Comparison of ENCODE assay signal across 8 cellular contexts in the genomic region with DNA sequence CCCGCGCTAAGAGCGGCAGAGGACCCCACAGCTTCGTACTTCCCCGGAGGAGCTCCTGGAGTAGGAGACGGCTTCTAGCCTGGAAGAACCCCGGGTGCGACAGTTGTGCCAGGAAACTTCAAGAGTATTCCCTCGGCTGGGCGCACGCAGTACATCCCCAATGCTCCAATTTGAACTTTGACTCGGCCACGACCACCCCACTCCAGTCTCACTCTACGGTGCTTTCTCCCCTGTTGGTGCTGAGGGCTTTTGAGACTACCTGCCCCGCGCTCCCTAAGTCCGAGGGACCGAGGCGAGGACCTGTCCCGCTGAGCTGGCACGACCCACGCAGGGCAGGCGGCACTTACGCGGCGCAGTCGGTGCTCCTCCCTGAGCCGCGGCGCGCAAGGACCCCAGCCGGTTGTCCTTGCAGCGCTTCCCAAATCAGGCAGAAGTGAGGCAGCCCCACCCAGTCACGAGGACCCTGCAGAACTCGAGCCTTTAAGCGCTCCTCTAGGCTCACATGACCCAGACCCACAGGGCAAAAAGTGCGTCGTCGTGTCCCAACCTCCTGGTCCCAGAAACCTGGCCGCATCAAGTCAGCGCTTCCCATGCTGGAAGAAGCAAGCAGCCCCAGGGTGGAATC. TPM values are rescaled to one million over a fixed set of nuclear protein-coding genes. Genes with fewer than 3 reads are reported as not detected.
DNase-seq lines count a peak whose midpoint lies in the region; ATAC-seq and TF ChIP-seq lines count a peak whose summit lies in the region.

A gene (minus strand): TSS at position 456 of the 625 bp plus-strand sequence. CDS start 25,476 bp downstream, outside the sequence.

- intact Hi-C loops in natural killer cell (cut with micrococcal nuclease) = no loop called here

- H3K27me3 Mint-ChIP-seq in natural killer cell (ENCODE audit: low read depth in 2 of 2) (peaks cover 43 to 73% of the 10 kb centered on the region in 2 donors), HFFc6 (ENCODE audit: insufficient read depth) (peaks cover 17% of the 10 kb centered on the region), T-helper 17 cell (peaks cover 26% of the 10 kb centered on the region)

- no peaks in the 10 kb centered on the region for H3K9me3 ChIP-seq in T-helper 17 cell (ENCODE audit: control insufficient read depth, low read length, poor library complexity, severe bottlenecking)

- H3K4me1 Mint-ChIP-seq in natural killer cell (peaks cover 0 to 7% of the 10 kb centered on the region in 2 donors), HFFc6 (ENCODE audit: low read depth) (no peaks in the 10 kb centered on the region; the same call in 1 of the 2 replicates), T-helper 17 cell (no peaks in the 10 kb centered on the region)

- peak within 1 kb of the TSS; percentile 93 for H3K4me3 ChIP-seq in Jurkat, Clone E6-1 (ENCODE audit: low read length)
- peak within 1 kb of the TSS; percentile 40 for H3K4me3 ChIP-seq in fibroblast of villous mesenchyme (ENCODE audit: low read depth, low read length)

- H3K9me3 Mint-ChIP-seq in natural killer cell (no peaks in the 10 kb centered on the region), HFFc6 (no peaks in the 10 kb centered on the region; the same call in 1 of the 2 replicates)

- no peak for TF ChIP-seq CTCF in fibroblast of villous mesenchyme (IDR thresholded peaks at IDR 0.05; ENCODE audit: insufficient read depth, low read depth, low read length)
- TF ChIP-seq CTCF in natural killer cell (IDR thresholded peaks at IDR 0.05) = no peak
- TF ChIP-seq CTCF in HFFc6 (IDR thresholded peaks at IDR 0.05) = no peak

- H3K27ac Mint-ChIP-seq in natural killer cell = no peak within 1 kb of the TSS
- no peak within 1 kb of the TSS for H3K27ac Mint-ChIP-seq in HFFc6
- no peak within 1 kb of the TSS for H3K27ac Mint-ChIP-seq in T-helper 17 cell

- DNase-seq in Jurkat, Clone E6-1 (ENCODE audit: low read depth, low spot score) = peak; percentile 88
- DNase-seq in RKO (ENCODE audit: low spot score) = peak; percentile 86
- no peak for DNase-seq in fibroblast of villous mesenchyme (ENCODE audit: low read depth)
- no peak for DNase-seq in natural killer cell
- no peak for DNase-seq in HFFc6
- DNase-seq in T-helper 17 cell = no peak
- DNase-seq in cortex of kidney (lab: John Stamatoyannopoulos, UW) = no peak
- DNase-seq in GM19238 (ENCODE audit: insufficient read length, low spot score) = no peak

- H3K4me3 Mint-ChIP-seq in natural killer cell (peak within 1 kb of the TSS; percentile 25), HFFc6 (no peak within 1 kb of the TSS; the same call in 1 of the 2 replicates), T-helper 17 cell (no peak within 1 kb of the TSS)

- H3K36me3 Mint-ChIP-seq in natural killer cell (no peaks in the 10 kb centered on the region), HFFc6 (ENCODE audit: low read depth) (no peaks in the 10 kb centered on the region), T-helper 17 cell (ENCODE audit: low read depth) (peaks cover 4% of the 10 kb centered on the region)

- ATAC-seq in natural killer cell (peak in 1 of 3 donors; percentile 17), T-helper 17 cell (no peak)

RNA-seq across cellular contexts. Expression of the gene that starts here (rescaled TPM):
- 40.4 TPM for polyA plus RNA-seq in Jurkat, Clone E6-1 (2012; ENCODE audit: insufficient read depth, insufficient read length)
- total RNA-seq in fibroblast of villous mesenchyme (not detected in 2 replicates), natural killer cell (10 to 100 TPM in 1 of 3 donors, 1 to 10 TPM in 2; 4.9 to 11.6 (median 9.8) TPM), T-helper 17 cell (1 to 10 TPM; 4.4 to 6.0 TPM)
- not detected for total RNA-seq in HFFc6 (2021; fragmentation: NEBNext Ultra II Directional; extraction: Animal tissue kit (Norgen Biotek cat#: 25700))

Comparison
In these comparisons a context has a peak if more than half of its experiments do, and no peak if none do; other contexts are left out.
1. DNase-seq: peak in Jurkat, Clone E6-1 (single experiment) and RKO (single experiment); none in fibroblast of villous mesenchyme (single experiment), natural killer cell (single experiment), HFFc6 (single experiment), T-helper 17 cell (0 of 3), cortex of kidney (single experiment) and GM19238 (single experiment).